In the genomic region with DNA sequence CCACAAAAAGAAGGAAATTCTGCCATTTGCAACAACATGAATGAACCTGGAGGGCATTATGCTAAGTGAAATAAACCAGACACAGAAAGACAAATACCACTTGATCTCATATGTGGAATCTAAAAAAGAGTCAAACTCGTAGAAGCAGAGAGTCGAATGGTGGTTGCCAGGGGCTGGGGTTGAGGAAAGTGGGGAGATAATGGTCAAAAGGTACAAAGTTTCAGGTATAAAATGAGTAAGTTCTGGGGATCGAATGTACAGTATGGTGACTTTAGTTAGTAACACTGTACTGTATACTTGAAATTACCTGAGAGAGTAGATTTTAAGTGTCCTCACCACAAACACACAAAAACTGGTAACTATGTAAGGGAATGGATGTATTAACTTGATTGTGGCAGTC, we compare ENCODE assay signal across 17 cellular contexts.
"Had no signal": no experiment of that assay in that cellular context is flagged by ENCODE, and none has a peak within 500 bp of the region (broad histone marks: within the 10 kb centered on the region; RNA-seq: fewer than 3 reads in every experiment).

No MANE protein-coding gene starts in this region.

- H3K27ac ChIP-seq: esophagus squamous epithelium, heart right ventricle, left ventricle myocardium inferior, suprapubic skin, transverse colon, vagina had no signal

- H3K4me1 ChIP-seq: esophagus squamous epithelium, heart right ventricle, left ventricle myocardium inferior, suprapubic skin, transverse colon, vagina had no signal

- H3K27me3 ChIP-seq: esophagus squamous epithelium, heart right ventricle, suprapubic skin, transverse colon, vagina had no signal

- H3K4me3 ChIP-seq: esophagus squamous epithelium, heart right ventricle, left ventricle myocardium inferior, suprapubic skin, transverse colon, vagina had no signal

- ATAC-seq: activated naive CD8-positive, alpha-beta T cell treated with anti-CD3 and anti-CD28 coated beads, Interleukin-2, amount 50 U/mL, for 24 hours; effector memory CD8-positive, alpha-beta T cell; heart right ventricle had no signal

- H3K36me3 ChIP-seq: esophagus squamous epithelium, suprapubic skin, transverse colon, vagina had no signal

- H3K9me3 ChIP-seq: esophagus squamous epithelium, heart right ventricle, left ventricle myocardium inferior, suprapubic skin, transverse colon, vagina had no signal

- DNase-seq: activated CD4-positive, alpha-beta T cell treated with anti-CD3 and anti-CD28 coated beads, Interleukin-2, amount 50 U/mL, for 1 hour; activated CD4-positive, CD25-positive, alpha-beta regulatory T cell treated with anti-CD3 and anti-CD28 coated beads, Interleukin-2, amount 50 U/mL, for 72 hours; activated naive CD4-positive, alpha-beta T cell treated with anti-CD3 and anti-CD28 coated beads for 36 hours; activated naive CD8-positive, alpha-beta T cell treated with anti-CD3 and anti-CD28 coated beads, Interleukin-2, amount 50 U/mL, for 24 hours; activated T-cell treated with anti-CD3 and anti-CD28 coated beads for 4 hours; anterior cingulate cortex; caudate nucleus; effector memory CD8-positive, alpha-beta T cell; esophagus squamous epithelium; heart right ventricle; kidney glomerular epithelial cell; left ventricle myocardium inferior; occipital lobe; posterior cingulate gyrus; transverse colon had no signal
